ENCODE assay signal across 18 cellular contexts in genomic region chrX:110244951-110245480, GRCh38.
"Had no signal": no experiment of that assay in that cellular context is flagged by ENCODE, and none has a peak within 500 bp of the region (broad histone marks: within the 10 kb centered on the region; RNA-seq: fewer than 3 reads in every experiment).

No MANE protein-coding gene starts in this region.

- H3K4me3 ChIP-seq: prostate gland had no signal

- H3K27me3 ChIP-seq: foreskin keratinocyte had no signal

- H3K4me1 Mint-ChIP-seq: neural crest cell had no signal

- H3K36me3 ChIP-seq: prostate gland had no signal

- H3K27ac ChIP-seq: epithelial cell of prostate, foreskin keratinocyte, prostate gland had no signal

- H3K27me3 Mint-ChIP-seq: activated CD4-positive, alpha-beta T cell treated with anti-CD3 and anti-CD28 coated beads, Interleukin-2, amount 10 ng/mL, durations not matched to agents 24 days and 14 days; activated naive CD8-positive, alpha-beta T cell treated with anti-CD3 and anti-CD28 coated beads, Interleukin-2, amount 10 ng/mL, durations not matched to agents 7 days and 5 days had no signal

- ATAC-seq: activated T-cell treated with anti-CD3 and anti-CD28 coated beads, Interleukin-2, amount 50 U/mL, for 72 hours; foreskin keratinocyte; right cardiac atrium had no signal

- H3K27ac Mint-ChIP-seq: activated CD4-positive, alpha-beta T cell treated with anti-CD3 and anti-CD28 coated beads, Interleukin-2, amount 10 ng/mL, durations not matched to agents 24 days and 14 days; activated naive CD8-positive, alpha-beta T cell treated with anti-CD3 and anti-CD28 coated beads, Interleukin-2, amount 10 ng/mL, durations not matched to agents 7 days and 5 days had no signal

- DNase-seq: activated CD4-positive, alpha-beta T cell treated with anti-CD3 and anti-CD28 coated beads, Interleukin-2, amount 10 ng/mL, durations not matched to agents 24 days and 14 days; activated CD4-positive, CD25-positive, alpha-beta regulatory T cell; activated CD8-positive, alpha-beta memory T cell treated with anti-CD3 and anti-CD28 coated beads, Interleukin-2, amount 50 U/mL, for 48 hours; activated naive CD8-positive, alpha-beta T cell treated with anti-CD3 and anti-CD28 coated beads, Interleukin-2, amount 10 ng/mL, durations not matched to agents 7 days and 5 days; activated T-cell treated with anti-CD3 and anti-CD28 coated beads, Interleukin-2, amount 50 U/mL, for 72 hours; aorta; foreskin keratinocyte; glutamatergic neuron; right cardiac atrium; small intestine; stimulated activated CD4-positive, alpha-beta T cell treated with anti-CD3 and anti-CD28 coated beads, Interleukin-4, amount 100 ng/mL, for 4 hours; stimulated activated CD8-positive, alpha-beta memory T cell treated with anti-CD3 and anti-CD28 coated beads, Interleukin-4, amount 100 ng/mL, for 48 hours; stimulated activated naive CD4-positive, alpha-beta T cell treated with Interleukin-2 at 50 U/mL for 16 hours; substantia nigra; trophoblast cell had no signal

- H3K4me3 Mint-ChIP-seq: activated CD4-positive, alpha-beta T cell treated with anti-CD3 and anti-CD28 coated beads, Interleukin-2, amount 10 ng/mL, durations not matched to agents 24 days and 14 days; activated naive CD8-positive, alpha-beta T cell treated with anti-CD3 and anti-CD28 coated beads, Interleukin-2, amount 10 ng/mL, durations not matched to agents 7 days and 5 days; activated T-cell treated with anti-CD3 and anti-CD28 coated beads, Interleukin-2, amount 50 U/mL, for 72 hours; neural crest cell had no signal
